Comparison of ENCODE assay signal across 8 cellular contexts in genomic region chr22:50498322-50498861, GRCh38.
DNase-seq lines count a peak whose midpoint lies in the region; ATAC-seq and TF ChIP-seq lines count a peak whose summit lies in the region.

No MANE protein-coding gene starts in this region.

- H3K4me3 ChIP-seq in BLaER1 (no peak overlapping the region), HEK293 (ENCODE audit: low read depth, low read length) (no peak overlapping the region), NT2/D1 (ENCODE audit: insufficient read length, low read depth) (no peak overlapping the region), mucosa of rectum (ENCODE audit: low read length in 2 of 2) (peak overlapping the region; percentile 8 to 31)

- DNase-seq in NT2/D1 (ENCODE audit: low read depth, low spot score) = peak; percentile 48
- DNase-seq in activated CD8-positive, alpha-beta memory T cell treated with anti-CD3 and anti-CD28 coated beads, Interleukin-2, amount 50 U/mL, for 24 hours (ENCODE audit: extremely low read depth) = peak; percentile 30
- DNase-seq in erythroblast (lab: John Stamatoyannopoulos, UW) = peak; percentile 62 to 76
- peak; percentile 73 for DNase-seq in stimulated activated naive CD8-positive, alpha-beta T cell treated with anti-CD3 and anti-CD28 coated beads, Interleukin-15, Interleukin-2, amounts not matched to agents 100 U/mL and 50 U/mL, for 24 hours

- TF ChIP-seq POLR2A in erythroblast (IDR thresholded peaks at IDR 0.05; ENCODE audit: low read length) = no peak

- H3K27me3 ChIP-seq in BLaER1 (no peaks in the 10 kb centered on the region), NT2/D1 (ENCODE audit: insufficient read depth, insufficient read length) (no peaks in the 10 kb centered on the region), mucosa of rectum (ENCODE audit: control insufficient read depth in 2 of 2, insufficient read depth in 2 of 2, low read length in 2 of 2) (no peaks in the 10 kb centered on the region)

- H3K27ac ChIP-seq in BLaER1 (no peak overlapping the region), HEK293 (ENCODE audit: extremely low read depth, low read depth, low read length) (no peak overlapping the region; the same call in 1 of the 2 replicates), mucosa of rectum (ENCODE audit: low read depth in 2 of 2, low read length in 2 of 2) (no peak overlapping the region)

- H3K9ac ChIP-seq in BLaER1 (peak overlapping the region; percentile 40; the same call in 1 of the 2 replicates), NT2/D1 (ENCODE audit: insufficient read length, low read depth) (no peak overlapping the region), mucosa of rectum (ENCODE audit: low read depth in 1 of 2, low read length in 2 of 2) (no peak overlapping the region)

- POLR2A ChIA-PET in HEK293 (lab: Yijun Ruan, JAX) = interaction anchor here (0.6 to 3.8 kb wide), 10 partner anchors 9 to 256 kb away, joined by 3 to 33 read pairs (median 4); partner anchors contain the start of genes CHKB, HDAC10, LMF2 and MIOX

- H3K36me3 ChIP-seq in BLaER1 = peaks cover 17% of the 10 kb centered on the region
- peaks cover 0 to 14% of the 10 kb centered on the region in 2 experiments; a peak in 1 of 3 replicates for H3K36me3 ChIP-seq in HEK293 (ENCODE audit: control insufficient read depth in 2 of 2, insufficient read depth in 1 of 2, low read length in 2 of 2)
- H3K36me3 ChIP-seq in NT2/D1 (ENCODE audit: insufficient read depth, insufficient read length, low read length) = peaks cover 16% of the 10 kb centered on the region
- H3K36me3 ChIP-seq in mucosa of rectum (ENCODE audit: control insufficient read depth in 2 of 2, insufficient read depth in 2 of 2, low read length in 2 of 2) = peaks cover 3 to 6% of the 10 kb centered on the region in 2 donors

- peak overlapping the region; percentile 73 for H3K4me2 ChIP-seq in BLaER1

- TF ChIP-seq CTCF in HEK293 (tag by site-specific recombination; IDR thresholded peaks at IDR 0.05) = peak; percentile 80

- H3K9me3 ChIP-seq in BLaER1 (no peaks in the 10 kb centered on the region), HEK293 (ENCODE audit: control insufficient read depth, insufficient read depth, low read depth, low read length) (no peaks in the 10 kb centered on the region), NT2/D1 (ENCODE audit: insufficient read depth, low read length) (no peaks in the 10 kb centered on the region), mucosa of rectum (ENCODE audit: control insufficient read depth in 2 of 2, low read length in 2 of 2) (no peaks in the 10 kb centered on the region)

- CTCF ChIA-PET in HEK293 (lab: Yijun Ruan, JAX) = interaction anchor here (0.6 to 3.7 kb wide), 32 partner anchors 8 to 410 kb away, joined by 3 to 24 read pairs (median 4); partner anchors contain the start of genes ADM2, HDAC10, LMF2 and MIOX

- H3K4me1 ChIP-seq in BLaER1 = peaks cover 52% of the 10 kb centered on the region
- no peaks in the 10 kb centered on the region for H3K4me1 ChIP-seq in HEK293 (ENCODE audit: control insufficient read depth, insufficient read depth, low read length)
- no peaks in the 10 kb centered on the region for H3K4me1 ChIP-seq in NT2/D1 (ENCODE audit: insufficient read depth, insufficient read length)
- peaks cover 2 to 4% of the 10 kb centered on the region in 2 donors for H3K4me1 ChIP-seq in mucosa of rectum (ENCODE audit: control insufficient read depth in 2 of 2, insufficient read depth in 2 of 2, low read length in 2 of 2)

- H4K20me1 ChIP-seq in BLaER1 = peaks cover 13% of the 10 kb centered on the region; the same call in 1 of the 2 replicates

- ATAC-seq in stimulated activated naive CD8-positive, alpha-beta T cell treated with anti-CD3 and anti-CD28 coated beads, Interleukin-15, Interleukin-2, amounts not matched to agents 100 U/mL and 50 U/mL, for 24 hours = peak; percentile 79
- no peak for ATAC-seq in HG03520 (IDR thresholded peaks at IDR 0.05; ENCODE audit: unreplicated experiment)

TF ChIP-seq in HEK293, 187 proteins besides CTCF, POLR2A, EP300 and RAD21 (continues in another document):
- 0 out of 2 replicates have a peak, but pooled peaks have one; percentile 33 for TF ChIP-seq ZBTB48 (tag by site-specific recombination; IDR thresholded peaks at IDR 0.05)
- no peak for TF ChIP-seq ZNF510 (tag by site-specific recombination; IDR thresholded peaks at IDR 0.05; ENCODE audit: insufficient replicate concordance)
- TF ChIP-seq ZNF391 (tag by site-specific recombination; IDR thresholded peaks at IDR 0.05; ENCODE audit: borderline replicate concordance, low read depth) = 0 out of 2 replicates have a peak, but pooled peaks have one; percentile 17
- TF ChIP-seq ZSCAN16 (tag by site-specific recombination; IDR thresholded peaks at IDR 0.05) = no peak
- TF ChIP-seq ZNF302 (tag by site-specific recombination; IDR thresholded peaks at IDR 0.05; ENCODE audit: low read depth) = no peak
- no peak for TF ChIP-seq ZNF747 (tag by site-specific recombination; IDR thresholded peaks at IDR 0.05)
- no peak for TF ChIP-seq TRIM28 (IDR thresholded peaks at IDR 0.05; ENCODE audit: borderline replicate concordance, low read length)
- TF ChIP-seq ZNF335 (tag by site-specific recombination; conservative IDR thresholded peaks at IDR 0.05) = no peak
- TF ChIP-seq MYNN (tag by site-specific recombination; IDR thresholded peaks at IDR 0.05; ENCODE audit: borderline replicate concordance) = no peak
- TF ChIP-seq ZBTB26 (tag by site-specific recombination; optimal IDR thresholded peaks at IDR 0.05) = no peak
- TF ChIP-seq GLIS2 (tag by site-specific recombination; IDR thresholded peaks at IDR 0.05) = peak; percentile 75
- no peak for TF ChIP-seq ZNF112 (tag by site-specific recombination; IDR thresholded peaks at IDR 0.05)
- TF ChIP-seq ZNF132 (tag by site-specific recombination; IDR thresholded peaks at IDR 0.05; ENCODE audit: borderline replicate concordance) = no peak
- peak; percentile 56 for TF ChIP-seq KLF8 (tag by site-specific recombination; IDR thresholded peaks at IDR 0.05)
- no peak for TF ChIP-seq PRDM4 (tag by site-specific recombination; IDR thresholded peaks at IDR 0.05)
- no peak for TF ChIP-seq ZNF488 (tag by site-specific recombination; IDR thresholded peaks at IDR 0.05)
- TF ChIP-seq KLF9 (tag by site-specific recombination; IDR thresholded peaks at IDR 0.05; ENCODE audit: low read depth) = no peak
- peak; percentile 88 for TF ChIP-seq ZNF654 (tag by site-specific recombination; IDR thresholded peaks at IDR 0.05; ENCODE audit: low read depth)

Comparison
In these comparisons a context has a peak if more than half of its experiments do, and no peak if none do; other contexts are left out.
1. H3K4me3 ChIP-seq: peak in mucosa of rectum (2 of 2); none in BLaER1 (single experiment), HEK293 (single experiment) and NT2/D1 (single experiment).
2. Peak in every context shown above with its lines, with median percentiles within 50 percentile points of each other: DNase-seq.